Comparison of ENCODE assay signal across 8 cellular contexts in genomic region chr4:151117371-151117962, GRCh38.
DNase-seq lines count a peak whose midpoint lies in the region; ATAC-seq and TF ChIP-seq lines count a peak whose summit lies in the region.

No MANE protein-coding gene starts in this region.

- DNase-seq in AG20443 (ENCODE audit: low spot score) (peak; percentile 73), NCI-H128 (lab: John Stamatoyannopoulos, UW; ENCODE audit: unreplicated experiment) (peak; percentile 42), T-helper 9 cell (peak; percentile 11), choroid plexus epithelial cell (ENCODE audit: low read depth) (peak; percentile 84), left kidney (ENCODE audit: low read depth, low spot score) (peak; percentile 86)
- DNase-seq in stimulated activated CD8-positive, alpha-beta memory T cell treated with anti-CD3 and anti-CD28 coated beads, Interleukin-4, amount 100 ng/mL, for 48 hours: peak; percentile 61

- peak; percentile 78 for TF ChIP-seq CTCF in choroid plexus epithelial cell (conservative IDR thresholded peaks at IDR 0.05; ENCODE audit: low read depth, low read length)

- H3K4me3 ChIP-seq in choroid plexus epithelial cell (ENCODE audit: low read depth, low read length): no peak overlapping the region

- peak; percentile 76 for ATAC-seq in GM18508 (IDR thresholded peaks at IDR 0.05; ENCODE audit: insufficient read depth, unreplicated experiment)
- ATAC-seq in HG02870 (IDR thresholded peaks at IDR 0.05; ENCODE audit: unreplicated experiment): peak; percentile 88

Comparison
In these comparisons a context has a peak if more than half of its experiments do, and no peak if none do; other contexts are left out.
1. DNase-seq: peak in every context shown above with its lines; median percentile 86 in left kidney; 84 in choroid plexus epithelial cell; 73 in AG20443; 61 in stimulated activated CD8-positive, alpha-beta memory T cell treated with anti-CD3 and anti-CD28 coated beads, Interleukin-4, amount 100 ng/mL, for 48 hours; 42 in NCI-H128; 11 in T-helper 9 cell.